2 cellular contexts compared by ENCODE assay signal in the genomic region with DNA sequence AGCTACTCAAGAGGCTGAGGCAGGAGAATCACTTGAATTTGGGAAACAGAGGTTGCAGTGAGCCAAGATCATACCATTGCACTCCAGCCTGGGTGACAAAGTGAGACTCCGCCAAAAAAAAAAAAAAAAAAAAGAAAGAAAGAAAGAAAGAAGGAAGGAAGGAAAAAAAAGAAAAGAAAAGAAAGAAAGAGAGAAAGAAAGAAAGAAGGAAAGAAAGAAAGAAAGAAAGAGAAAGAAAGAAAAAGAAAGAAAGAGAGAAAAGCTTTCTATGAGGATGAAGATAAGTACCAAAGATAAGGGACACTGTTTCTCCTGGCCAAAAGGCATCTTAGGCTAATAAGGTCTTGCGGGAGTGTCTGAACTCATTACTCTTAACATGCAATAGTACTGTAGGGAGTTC. TPM values are rescaled to one million over a fixed set of nuclear protein-coding genes. Genes with fewer than 3 reads are reported as not detected.
"Had no signal": no experiment of that assay in that cellular context is flagged by ENCODE, and none has a peak within 500 bp of the region (broad histone marks: within the 10 kb centered on the region; RNA-seq: fewer than 3 reads in every experiment).

No MANE protein-coding gene starts in this region.

RNA-seq across cellular contexts. Expression of gene SLC26A4, which starts 21.6 kb away (rescaled TPM):
- total RNA-seq: mononuclear cell had no signal
- polyA plus RNA-seq: neural cell had no signal
